ENCODE assay signal across 11 cellular contexts in genomic region chr11:114111369-114112042, GRCh38. TPM values are rescaled to one million over a fixed set of nuclear protein-coding genes. Genes with fewer than 3 reads are reported as not detected.
DNase-seq lines count a peak whose midpoint lies in the region; ATAC-seq, FAIRE-seq and TF ChIP-seq lines count a peak whose summit lies in the region.
"Had no signal": no experiment of that assay in that cellular context is flagged by ENCODE, and none has a peak within 500 bp of the region (broad histone marks: within the 10 kb centered on the region; RNA-seq: fewer than 3 reads in every experiment).

No MANE protein-coding gene starts in this region.

- BruUV-seq in MCF 10A (replicated peaks; lab: Mats Ljungman, UMichigan), result no TSS peak

- H3K4me3 ChIP-seq in kidney (ENCODE audit: low read length in 2 of 2) (peak overlapping the region; percentile 41 to 53), smooth muscle cell (no peak overlapping the region)

- H4K20me1 ChIP-seq in smooth muscle cell (ENCODE audit: low read depth), result no peaks in the 10 kb centered on the region

- H3K27ac Mint-ChIP-seq in MCF 10A (ENCODE audit: low read depth, unreplicated experiment), result peak overlapping the region; percentile 88
- H3K27ac Mint-ChIP-seq: brain had no signal

- no peaks in the 10 kb centered on the region for H3K27me3 Mint-ChIP-seq in MCF 10A (ENCODE audit: insufficient read depth, unreplicated experiment)

- H3F3A ChIP-seq in smooth muscle cell (ENCODE audit: low read depth), result no peaks in the 10 kb centered on the region

- H3K27me3 ChIP-seq in smooth muscle cell (ENCODE audit: low read depth), result peaks cover 48% of the 10 kb centered on the region

- peak overlapping the region; percentile 61 to 78 for H3K27ac ChIP-seq in kidney (ENCODE audit: low read depth in 2 of 2, low read length in 2 of 2)
- H3K27ac ChIP-seq in smooth muscle cell (ENCODE audit: low read depth), result no peak overlapping the region

- H3K9ac ChIP-seq in kidney (ENCODE audit: low read length in 2 of 2), result peak overlapping the region in 1 of 2 donors; percentile 48
- no peak overlapping the region for H3K9ac ChIP-seq in smooth muscle cell (ENCODE audit: low read depth)

- peak overlapping the region; percentile 48 for H3K4me2 ChIP-seq in smooth muscle cell

- TF ChIP-seq CTCF in MCF 10A (IDR thresholded peaks at IDR 0.05; ENCODE audit: unreplicated experiment) (no peak), kidney (IDR thresholded peaks at IDR 0.05; ENCODE audit: borderline replicate concordance, extremely low read depth, insufficient read depth) (no peak), smooth muscle cell (IDR thresholded peaks at IDR 0.05; ENCODE audit: borderline replicate concordance, insufficient read depth, poor library complexity, severe bottlenecking) (no peak)

- H3K4me3 Mint-ChIP-seq in MCF 10A (ENCODE audit: unreplicated experiment), result peak overlapping the region; percentile 58

- no peak overlapping the region for H2AFZ ChIP-seq in smooth muscle cell (ENCODE audit: low read depth)

- no peaks in the 10 kb centered on the region for H3K9me3 Mint-ChIP-seq in MCF 10A (ENCODE audit: unreplicated experiment)
- H3K9me3 Mint-ChIP-seq: brain had no signal

- H3K79me2 ChIP-seq in smooth muscle cell (ENCODE audit: low read depth), result no peaks in the 10 kb centered on the region

- WGBS in smooth muscle cell (ENCODE audit: low lambda C conversion rate), result 57% methylated on average over 6 of the region's 6 CpGs

- CTCF ChIA-PET in MCF 10A (lab: Yijun Ruan, JAX), result interaction anchor here (0.5 kb wide), 1 partner anchor 119 kb away, joined by 3 read pairs; no protein-coding TSS in a partner anchor

- POLR2A ChIA-PET in MCF 10A (lab: Yijun Ruan, JAX), result interaction anchor here (0.7 to 1.0 kb wide), 3 partner anchors 8 to 43 kb away, joined by 3 to 4 read pairs (median 3); no protein-coding TSS in a partner anchor

- ATAC-seq in HG02798 (IDR thresholded peaks at IDR 0.05; ENCODE audit: poor library complexity, unreplicated experiment), result no peak
- ATAC-seq: activated CD4-positive, CD25-positive, alpha-beta regulatory T cell treated with anti-CD3 and anti-CD28 coated beads, Interleukin-2, amount 50 U/mL, for 24 hours had no signal

- DNase-seq in GF-D8 (lab: John Stamatoyannopoulos, UW) (peak; percentile 78), MCF 10A (ENCODE audit: unreplicated experiment) (peak; percentile 56), kidney (no peak), smooth muscle cell (lab: John Stamatoyannopoulos, UW; ENCODE audit: unreplicated experiment) (no peak), NCI-H1092 treated with DMSO at 0.1 percent for 48 hours (lab: John Stamatoyannopoulos, UW) (no peak), amygdala (lab: John Stamatoyannopoulos, UW) (no peak), GOT3 (lab: John Stamatoyannopoulos, UW) (no peak)

- peaks cover 97% of the 10 kb centered on the region for H3K36me3 Mint-ChIP-seq in MCF 10A (ENCODE audit: insufficient read depth, unreplicated experiment)
- H3K36me3 Mint-ChIP-seq: brain had no signal

- H3K9me3 ChIP-seq in kidney (ENCODE audit: control insufficient read depth in 1 of 2, low read length in 2 of 2) (no peaks in the 10 kb centered on the region), smooth muscle cell (replicated peaks; ENCODE audit: low read depth) (no peaks in the 10 kb centered on the region)

- intact Hi-C loops in MCF 10A (cut with micrococcal nuclease) (no loop called here), kidney (cut with DNase I) (no loop called here)

- H3K4me1 ChIP-seq in kidney (ENCODE audit: control insufficient read depth in 1 of 2, insufficient read depth in 1 of 2, low read depth in 1 of 2, low read length in 2 of 2) (peaks cover 32 to 35% of the 10 kb centered on the region in 2 donors), smooth muscle cell (ENCODE audit: low read depth) (peaks cover 30% of the 10 kb centered on the region)

- H3K36me3 ChIP-seq in kidney (ENCODE audit: control insufficient read depth in 1 of 2, insufficient read depth in 2 of 2, low read length in 2 of 2) (peaks cover 0 to 4% of the 10 kb centered on the region in 2 donors), smooth muscle cell (ENCODE audit: low read depth) (no peaks in the 10 kb centered on the region)

- peak; percentile 86 for FAIRE-seq in kidney (lab: Jason Lieb, UNC)

- peaks cover 88% of the 10 kb centered on the region for H3K4me1 Mint-ChIP-seq in MCF 10A (ENCODE audit: insufficient read depth, unreplicated experiment)

RNA-seq across cellular contexts. Expression of gene ZBTB16, which starts 52.0 kb away (rescaled TPM):
- total RNA-seq in MCF 10A (2022), result 70.4 and 75.3 TPM in 2 replicates
- 126 TPM for total RNA-seq in kidney
- 2.5 TPM for polyA plus RNA-seq in kidney (ENCODE audit: insufficient read depth, low read depth, low replicate concordance)
- not detected in 2 replicates for total RNA-seq in smooth muscle cell
- 0.50 TPM in 1 of 2 replicates, not detected in the other for polyA plus RNA-seq in smooth muscle cell
- total RNA-seq: HT1080 had no signal

Comparison
In these comparisons a context has a peak if more than half of its experiments do, and no peak if none do; other contexts are left out.
1. DNase-seq: peak in GF-D8 (single experiment) and MCF 10A (single experiment); none in kidney (single experiment), smooth muscle cell (single experiment), NCI-H1092 treated with DMSO at 0.1 percent for 48 hours (single experiment), amygdala (0 of 56) and GOT3 (single experiment).
2. RNA of gene ZBTB16, which starts 52.0 kb away (total RNA-seq): 126 TPM in kidney (single experiment) and 70.4 to 75.3 TPM in MCF 10A; not detected in smooth muscle cell; every median in the first group is over 10 times any median in the second.